21 cellular contexts compared by ENCODE assay signal in the genomic region with DNA sequence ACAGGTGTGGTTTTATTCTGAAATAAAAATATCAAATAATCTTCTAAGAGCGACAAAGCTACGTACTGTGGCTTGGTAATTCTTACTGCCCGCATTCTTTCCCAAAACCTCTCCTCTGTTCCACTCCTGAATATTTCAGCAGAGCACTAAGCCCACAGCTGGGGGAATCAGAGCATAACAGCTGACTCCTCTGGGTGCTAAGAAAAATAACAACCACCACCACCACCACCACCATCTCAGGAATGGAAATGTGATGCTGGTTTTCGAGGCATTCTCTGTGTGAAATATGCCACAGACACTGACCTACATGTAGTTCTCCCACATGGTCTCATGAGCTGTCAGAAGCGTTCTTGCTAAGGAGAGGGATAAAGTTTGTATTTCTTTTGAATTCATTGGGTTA.
DNase-seq lines count a peak whose midpoint lies in the region; ATAC-seq and TF ChIP-seq lines count a peak whose summit lies in the region.
"Had no signal": no experiment of that assay in that cellular context is flagged by ENCODE, and none has a peak within 500 bp of the region (broad histone marks: within the 10 kb centered on the region; RNA-seq: fewer than 3 reads in every experiment).

No MANE protein-coding gene starts in this region.

- no peak for TF ChIP-seq CTCF in thyroid gland (IDR thresholded peaks at IDR 0.05)

- H4K12ac ChIP-seq in trophoblast cell (ENCODE audit: low read depth, low read length): no peak overlapping the region

- H4K91ac ChIP-seq in mesenchymal stem cell (ENCODE audit: low read length) (no peak overlapping the region), trophoblast cell (ENCODE audit: low read depth, low read length) (no peak overlapping the region)

- DNase-seq in mesenchymal stem cell (no peak), trophoblast cell (peak; percentile 37 to 62), thyroid gland (peak; percentile 20 to 25), activated T-cell treated with anti-CD3 and anti-CD28 coated beads for 4 hours (no peak), erythroblast (lab: John Stamatoyannopoulos, UW) (no peak)
- DNase-seq: ACHN; BE2C; C1 segment of cervical spinal cord; CD4-positive, CD25-positive, alpha-beta regulatory T cell; CD8-positive, alpha-beta memory T cell; COR-L47; DMS 273 treated with DMSO at 0.1 percent for 48 hours; DMS53; DND-41; EL; GM23248; IMR-90 had no signal

- H2BK120ac ChIP-seq in mesenchymal stem cell (ENCODE audit: low read depth, low read length) (no peak overlapping the region), trophoblast cell (ENCODE audit: insufficient read depth, low read length, poor library complexity) (no peak overlapping the region)

- H3K4me2 ChIP-seq in mesenchymal stem cell (ENCODE audit: low read length, poor library complexity, severe bottlenecking) (no peak overlapping the region), trophoblast cell (ENCODE audit: low read length) (no peak overlapping the region)

- no peak for TF ChIP-seq POLR2A in thyroid gland (IDR thresholded peaks at IDR 0.05)
- no peak for TF ChIP-seq POLR2A in erythroblast (IDR thresholded peaks at IDR 0.05; ENCODE audit: low read length)

- H3K4me1 ChIP-seq in mesenchymal stem cell (ENCODE audit: control insufficient read depth, insufficient read depth, low read depth, low read length) (no peaks in the 10 kb centered on the region), trophoblast cell (ENCODE audit: control insufficient read depth in 1 of 2, insufficient read depth in 2 of 2, low read length in 2 of 2) (no peaks in the 10 kb centered on the region), thyroid gland (peaks cover 0 to 3% of the 10 kb centered on the region in 2 donors)
- H3K4me1 ChIP-seq: BE2C, HAP-1 had no signal

- H4K8ac ChIP-seq in mesenchymal stem cell (ENCODE audit: low read length) (no peak overlapping the region), trophoblast cell (ENCODE audit: low read depth, low read length) (no peak overlapping the region)

- H3K23ac ChIP-seq in mesenchymal stem cell (ENCODE audit: low read length in 2 of 2) (no peak overlapping the region), trophoblast cell (ENCODE audit: low read length) (no peak overlapping the region)

- H3K9ac ChIP-seq in mesenchymal stem cell (ENCODE audit: low read length) (no peak overlapping the region), trophoblast cell (ENCODE audit: low read length) (no peak overlapping the region)
- H3K9ac ChIP-seq: GM23248 had no signal

- H3K4ac ChIP-seq in mesenchymal stem cell (ENCODE audit: low read depth in 1 of 2, low read length in 2 of 2) (no peak overlapping the region), trophoblast cell (ENCODE audit: low read depth, low read length) (no peak overlapping the region)

- no peak overlapping the region for H3K14ac ChIP-seq in mesenchymal stem cell (ENCODE audit: low read length in 2 of 2)
- H3K14ac ChIP-seq in trophoblast cell (ENCODE audit: low read length): no peak overlapping the region

- H2BK5ac ChIP-seq in mesenchymal stem cell (ENCODE audit: low read depth, low read length, poor library complexity, severe bottlenecking) (no peak overlapping the region), trophoblast cell (ENCODE audit: low read depth, low read length, poor library complexity) (no peak overlapping the region)

- H3K36me3 ChIP-seq in mesenchymal stem cell (ENCODE audit: control insufficient read depth in 1 of 2, insufficient read depth in 2 of 2, low read depth in 1 of 2, low read length in 2 of 2) (no peaks in the 10 kb centered on the region), trophoblast cell (ENCODE audit: control insufficient read depth in 1 of 2, insufficient read depth in 2 of 2, low read length in 2 of 2) (no peaks in the 10 kb centered on the region), thyroid gland (no peaks in the 10 kb centered on the region)
- H3K36me3 ChIP-seq: BE2C, HAP-1 had no signal

- WGBS in mesenchymal stem cell: 98% methylated on average over 3 of the region's 5 CpGs
- no CpG with 5 or more reads among the region's 5 CpGs for WGBS in trophoblast cell (ENCODE audit: extremely low coverage, insufficient coverage, insufficient read length)
- 72 to 78% methylated on average over 5 of the region's 5 CpGs for WGBS in thyroid gland, 2 donors

- H3K4me3 ChIP-seq in mesenchymal stem cell (ENCODE audit: insufficient read depth in 1 of 2, low read depth in 1 of 2, low read length in 2 of 2) (no peak overlapping the region), trophoblast cell (ENCODE audit: low read depth, low read length) (no peak overlapping the region), thyroid gland (replicated peaks in 1 of 3) (no peak overlapping the region)
- H3K4me3 ChIP-seq: GM12878, GM23248, HAP-1 had no signal

- no peaks in the 10 kb centered on the region for H3K79me2 ChIP-seq in trophoblast cell (ENCODE audit: control insufficient read depth, insufficient read depth, low read length, poor library complexity)

- H2BK12ac ChIP-seq in mesenchymal stem cell (ENCODE audit: low read length in 2 of 2) (no peak overlapping the region), trophoblast cell (ENCODE audit: low read length) (no peak overlapping the region)

- no peaks in the 10 kb centered on the region for H3K9me3 ChIP-seq in mesenchymal stem cell (ENCODE audit: control insufficient read depth, low read length)
- H3K9me3 ChIP-seq in trophoblast cell (ENCODE audit: insufficient read depth, low read depth, low read length): no peaks in the 10 kb centered on the region
- no peaks in the 10 kb centered on the region for H3K9me3 ChIP-seq in thyroid gland
- H3K9me3 ChIP-seq: BE2C, HAP-1 had no signal

- no peak overlapping the region for H2AFZ ChIP-seq in mesenchymal stem cell (ENCODE audit: low read depth, low read length)
- H2AFZ ChIP-seq in trophoblast cell (ENCODE audit: insufficient read depth, low read length, poor library complexity): no peak overlapping the region
- H2AFZ ChIP-seq: GM23248 had no signal

- H3K27me3 ChIP-seq in mesenchymal stem cell (ENCODE audit: control insufficient read depth in 1 of 2, insufficient read depth in 1 of 2, low read length in 2 of 2) (no peaks in the 10 kb centered on the region), trophoblast cell (ENCODE audit: insufficient read depth, low read length) (no peaks in the 10 kb centered on the region), thyroid gland (no peaks in the 10 kb centered on the region)
- H3K27me3 ChIP-seq: BE2C had no signal

- peak overlapping the region; percentile 40 for H3K27ac ChIP-seq in mesenchymal stem cell (ENCODE audit: low read length, poor library complexity, severe bottlenecking)
- no peak overlapping the region for H3K27ac ChIP-seq in trophoblast cell (ENCODE audit: low read depth, low read length)
- H3K27ac ChIP-seq in thyroid gland: no peak overlapping the region
- H3K27ac ChIP-seq: GM23248, HL-60 had no signal

- intact Hi-C loops in thyroid gland (cut with DNase I): no loop called here

- no peak overlapping the region for H3K18ac ChIP-seq in mesenchymal stem cell (ENCODE audit: low read depth in 1 of 2, low read length in 2 of 2)
- no peak overlapping the region for H3K18ac ChIP-seq in trophoblast cell (ENCODE audit: low read length)

- no peak for ATAC-seq in GM21515 (IDR thresholded peaks at IDR 0.05; ENCODE audit: unreplicated experiment)
- ATAC-seq: GM12878 had no signal

- H3K79me1 ChIP-seq in mesenchymal stem cell (replicated peaks; ENCODE audit: low read length, poor library complexity, severe bottlenecking) (no peaks in the 10 kb centered on the region), trophoblast cell (ENCODE audit: low read length) (no peaks in the 10 kb centered on the region)

- H2AK5ac ChIP-seq in mesenchymal stem cell (ENCODE audit: low read length, severe bottlenecking) (no peak overlapping the region), trophoblast cell (ENCODE audit: low read length) (no peak overlapping the region)

- H2BK15ac ChIP-seq in mesenchymal stem cell (ENCODE audit: low read depth, poor library complexity, severe bottlenecking): no peak overlapping the region

Comparison
In these comparisons a context has a peak if more than half of its experiments do, and no peak if none do; other contexts are left out.
1. DNase-seq: peak in trophoblast cell (2 of 2) and thyroid gland (2 of 2); none in mesenchymal stem cell (single experiment), activated T-cell treated with anti-CD3 and anti-CD28 coated beads for 4 hours (single experiment) and erythroblast (0 of 2).